In the genomic region with DNA sequence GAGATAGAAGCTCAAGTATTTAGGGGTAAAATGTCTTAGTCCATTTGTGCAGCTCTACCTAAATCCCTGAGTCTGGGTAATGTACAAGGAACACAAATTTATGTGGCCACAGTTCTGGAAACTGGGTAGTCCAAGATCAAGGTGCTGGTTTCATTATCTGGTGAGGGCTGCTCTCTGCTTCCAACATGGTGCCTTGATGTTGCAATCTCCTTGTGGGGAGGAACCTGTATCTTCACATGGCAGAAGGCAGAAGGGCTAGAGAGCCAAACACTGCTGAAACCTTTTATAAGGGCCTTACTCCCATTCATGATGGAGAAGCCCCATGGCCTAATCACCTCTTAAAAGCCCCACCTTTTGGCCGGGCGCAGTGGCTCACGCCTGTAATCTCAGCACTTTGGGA, we compare ENCODE assay signal across 17 cellular contexts. TPM values are rescaled to one million over a fixed set of nuclear protein-coding genes. Genes with fewer than 3 reads are reported as not detected.
DNase-seq lines count a peak whose midpoint lies in the region; ATAC-seq, FAIRE-seq and TF ChIP-seq lines count a peak whose summit lies in the region.
"Had no signal": no experiment of that assay in that cellular context is flagged by ENCODE, and none has a peak within 500 bp of the region (broad histone marks: within the 10 kb centered on the region; RNA-seq: fewer than 3 reads in every experiment).

No MANE protein-coding gene starts in this region.

- POLR2A ChIA-PET in HepG2 (lab: Yijun Ruan, JAX): no interaction called here

- no peak for FAIRE-seq in HepG2 (lab: Jason Lieb, UNC)
- FAIRE-seq: A204.1, GM12878, GM18507 had no signal

- H4K20me1 ChIP-seq in HepG2 (ENCODE audit: insufficient read depth, low read length): no peaks in the 10 kb centered on the region

- no peak for DNase-seq in HepG2 (ENCODE audit: low spot score)
- no peak for DNase-seq in right lobe of liver
- peak; percentile 67 for DNase-seq in NB4 (ENCODE audit: low read depth)
- DNase-seq in amniotic epithelial cell (ENCODE audit: low read depth): peak; percentile 28
- DNase-seq in posterior vena cava (ENCODE audit: low spot score): peak; percentile 11
- DNase-seq in HFFc6: no peak
- DNase-seq: C1 segment of cervical spinal cord; CD4-positive, alpha-beta memory T cell; DMS79; H7 had no signal

- peaks cover 11% of the 10 kb centered on the region for H3K4me1 Mint-ChIP-seq in HFFc6 (ENCODE audit: low read depth)

- H3K36me3 Mint-ChIP-seq in HFFc6 (ENCODE audit: low read depth): peaks cover 5% of the 10 kb centered on the region; the same call in 1 of the 2 replicates
- H3K36me3 Mint-ChIP-seq: IgD-negative memory B cell had no signal

- TF ChIP-seq POLR2A in HepG2 (IDR thresholded peaks at IDR 0.05; ENCODE audit: insufficient read depth in 1 of 2, low read depth in 2 of 2, low read length in 2 of 2) (no peak), right lobe of liver (IDR thresholded peaks at IDR 0.05) (no peak), NB4 (IDR thresholded peaks at IDR 0.05; ENCODE audit: extremely low read depth, insufficient read length) (no peak)

- in situ Hi-C loops in HepG2 (cut with HindIII; ENCODE audit: extremely low pct_ligation_motif_present, low pct_unique_long_range_greater_than_20kb): no loop called here

- no peak overlapping the region for H3K9ac ChIP-seq in HepG2 (ENCODE audit: insufficient read depth, low read depth, low read length)

- H3K4me3 ChIP-seq in HepG2 (replicated peaks in 1 of 3; ENCODE audit: insufficient read depth in 1 of 3, low read depth in 2 of 3, low read length in 3 of 3) (no peak overlapping the region), right lobe of liver (no peak overlapping the region), NB4 (ENCODE audit: low read depth, low read length) (no peak overlapping the region)
- H3K4me3 ChIP-seq: GM12878 had no signal

- no peaks in the 10 kb centered on the region for H3K9me3 ChIP-seq in HepG2 (ENCODE audit: low read length)
- no peaks in the 10 kb centered on the region for H3K9me3 ChIP-seq in right lobe of liver

- no peaks in the 10 kb centered on the region for H3K36me3 ChIP-seq in HepG2 (replicated peaks in 1 of 2; ENCODE audit: control insufficient read depth in 1 of 2, insufficient read depth in 2 of 2, low read length in 2 of 2)
- H3K36me3 ChIP-seq in right lobe of liver: peaks cover 0 to 9% (median 4%) of the 10 kb centered on the region in 4 donors

- CTCF ChIA-PET in HepG2 (lab: Yijun Ruan, JAX; ENCODE audit: low intra/inter-chr PET ratio, low total read pairs): no interaction called here

- H3K27ac Mint-ChIP-seq in HFFc6: no peak overlapping the region
- H3K27ac Mint-ChIP-seq: B cell; CD4-positive, alpha-beta memory T cell had no signal

- ATAC-seq in HepG2 (no peak), right lobe of liver (no peak), HG02588 (IDR thresholded peaks at IDR 0.05; ENCODE audit: unreplicated experiment) (no peak), HG03565 (IDR thresholded peaks at IDR 0.05; ENCODE audit: unreplicated experiment) (no peak)
- ATAC-seq: GM12878 had no signal

- H3K79me2 ChIP-seq in HepG2 (ENCODE audit: insufficient read depth, low read length): no peaks in the 10 kb centered on the region

- no TSS peak for BruUV-seq in HepG2 (replicated peaks; lab: Mats Ljungman, UMichigan)

- H3K9me3 Mint-ChIP-seq in HFFc6: no peaks in the 10 kb centered on the region
- H3K9me3 Mint-ChIP-seq: IgD-negative memory B cell had no signal

- no peaks in the 10 kb centered on the region for H3K27me3 ChIP-seq in HepG2 (ENCODE audit: control insufficient read depth in 1 of 2, insufficient read depth in 2 of 2, low read length in 2 of 2)
- no peaks in the 10 kb centered on the region for H3K27me3 ChIP-seq in right lobe of liver

- TF ChIP-seq CTCF in HepG2 (CRISPR knock-in tag; IDR thresholded peaks at IDR 0.05) (no peak), right lobe of liver (IDR thresholded peaks at IDR 0.05) (no peak), NB4 (IDR thresholded peaks at IDR 0.05; ENCODE audit: low read depth, low read length) (no peak), HFFc6 (IDR thresholded peaks at IDR 0.05) (no peak)

- H3K4me1 ChIP-seq in HepG2 (ENCODE audit: insufficient read depth, low read length) (peaks cover 22% of the 10 kb centered on the region), right lobe of liver (no peaks in the 10 kb centered on the region)

- no peak overlapping the region for H3K4me3 Mint-ChIP-seq in HFFc6
- H3K4me3 Mint-ChIP-seq: B cell; CD4-positive, alpha-beta memory T cell; IgD-negative memory B cell had no signal

- H3K27me3 Mint-ChIP-seq in HFFc6 (ENCODE audit: insufficient read depth): no peaks in the 10 kb centered on the region; the same call in none of the 2 replicates
- H3K27me3 Mint-ChIP-seq: B cell; CD4-positive, alpha-beta memory T cell; IgD-negative memory B cell had no signal

- no peak overlapping the region for H3K27ac ChIP-seq in HepG2 (ENCODE audit: extremely low read length, insufficient read depth, low read length)
- H3K27ac ChIP-seq in right lobe of liver: no peak overlapping the region

- intact Hi-C loops in HepG2 (cut with micrococcal nuclease; ENCODE audit: unreplicated experiment): no loop called here
- intact Hi-C loops in right lobe of liver (cut with DNase I): no loop called here
- intact Hi-C loops in posterior vena cava (cut with DNase I): no loop called here

- no peak overlapping the region for H2AFZ ChIP-seq in HepG2 (ENCODE audit: low read length)

- WGBS in HepG2 (ENCODE audit: low lambda C conversion rate): 97% methylated on average over 3 of the region's 3 CpGs
- WGBS in right lobe of liver (ENCODE audit: insufficient coverage, low coverage, low lambda C conversion rate, missing lambda C conversion rate): 80% methylated on average over 1 of the region's 3 CpGs

- TF ChIP-seq RAD21 in HepG2 (CRISPR knock-in tag; IDR thresholded peaks at IDR 0.05): no peak

- H3K4me2 ChIP-seq in HepG2 (ENCODE audit: low read depth, low read length): no peak overlapping the region

- TF ChIP-seq EP300 in HepG2 (IDR thresholded peaks at IDR 0.05; ENCODE audit: low read depth in 2 of 2, low read length in 2 of 2): no peak
- no peak for TF ChIP-seq EP300 in HepG2 (CRISPR knock-in tag; IDR thresholded peaks at IDR 0.05; ENCODE audit: borderline replicate concordance)

RNA-seq across cellular contexts. Expression of gene BAZ1B, which starts 8.7 kb away (rescaled TPM):
- total RNA-seq in HepG2 (2016; rRNA removed; fragmentation: Illumina TruSeq; extraction: Trizol): 69.4 and 93.4 TPM in 2 replicates
- 29.9 and 35.0 TPM in 2 replicates for total RNA-seq in HepG2 (2016; cell fraction: cytosol; rRNA removed; fragmentation: Illumina TruSeq; extraction: Trizol; ENCODE audit: low read depth)
- total RNA-seq in HepG2 (2016; cell fraction: insoluble cytoplasmic fraction; rRNA removed; fragmentation: Illumina TruSeq; extraction: Trizol): 68.0 and 83.9 TPM in 2 replicates
- total RNA-seq in HepG2 (2016; cell fraction: membrane; rRNA removed; fragmentation: Illumina TruSeq; extraction: Trizol): 26.8 and 29.8 TPM in 2 replicates
- 55.8 and 62.8 TPM in 2 replicates for total RNA-seq in HepG2 (2016; cell fraction: nucleus; rRNA removed; fragmentation: Illumina TruSeq; extraction: Trizol)
- polyA plus RNA-seq in HepG2 (2011; rRNA removed): 16.0 and 18.6 TPM in 2 replicates
- polyA plus RNA-seq in HepG2 (2011; cell fraction: cytosol; rRNA removed): 11.7 and 16.5 TPM in 2 replicates
- 12.5 and 14.6 TPM in 2 replicates for polyA plus RNA-seq in HepG2 (2011; cell fraction: nucleus; rRNA removed)
- 30.4 and 30.5 TPM in 2 replicates for polyA plus RNA-seq in HepG2 (2012)
- 2.1 and 2.4 TPM in 2 replicates for polyA plus RNA-seq in HepG2 (2016; cell fraction: cytosol; fragmentation: Illumina TruSeq; extraction: Trizol; ENCODE audit: low read depth)
- 54.0 and 59.8 TPM in 2 replicates for polyA plus RNA-seq in HepG2 (2016; cell fraction: insoluble cytoplasmic fraction; fragmentation: Illumina TruSeq; extraction: Trizol; ENCODE audit: low read depth)
- polyA plus RNA-seq in HepG2 (2016; cell fraction: membrane; fragmentation: Illumina TruSeq; extraction: Trizol; ENCODE audit: low read depth): 6.2 and 7.3 TPM in 2 replicates
- 62.5 and 70.0 TPM in 2 replicates for polyA plus RNA-seq in HepG2 (2016; cell fraction: nucleus; fragmentation: Illumina TruSeq; extraction: Trizol; ENCODE audit: insufficient read depth, low read depth)
- polyA minus RNA-seq in HepG2 (2011; rRNA and poly(A)+ RNA removed; ENCODE audit: low replicate concordance): 27.5 and 49.4 TPM in 2 replicates
- 27.1 and 30.7 TPM in 2 replicates for polyA minus RNA-seq in HepG2 (2011; cell fraction: cytosol; rRNA and poly(A)+ RNA removed)
- polyA minus RNA-seq in HepG2 (2011; cell fraction: nucleus; rRNA and poly(A)+ RNA removed): 31.3 and 44.1 TPM in 2 replicates
- 10 to 100 TPM; 19.3 to 26.2 (median 25.0) TPM for total RNA-seq in right lobe of liver
- 10 to 100 TPM; 43.5 to 50.6 TPM for total RNA-seq in posterior vena cava
- total RNA-seq in HFFc6 (2021; fragmentation: NEBNext Ultra II Directional; extraction: Animal tissue kit (Norgen Biotek cat#: 25700)): 10 to 100 TPM; 54.0 to 66.5 (median 63.8) TPM

RNA-seq across cellular contexts. Expression of gene BCL7B, which starts 26.7 kb away (rescaled TPM):
- total RNA-seq in HepG2 (2016; rRNA removed; fragmentation: Illumina TruSeq; extraction: Trizol): 22.1 and 24.3 TPM in 2 replicates
- 46.0 and 47.6 TPM in 2 replicates for total RNA-seq in HepG2 (2016; cell fraction: cytosol; rRNA removed; fragmentation: Illumina TruSeq; extraction: Trizol; ENCODE audit: low read depth)
- total RNA-seq in HepG2 (2016; cell fraction: insoluble cytoplasmic fraction; rRNA removed; fragmentation: Illumina TruSeq; extraction: Trizol): 17.6 and 24.7 TPM in 2 replicates
- total RNA-seq in HepG2 (2016; cell fraction: membrane; rRNA removed; fragmentation: Illumina TruSeq; extraction: Trizol): 71.6 and 76.1 TPM in 2 replicates
- 13.2 and 14.6 TPM in 2 replicates for total RNA-seq in HepG2 (2016; cell fraction: nucleus; rRNA removed; fragmentation: Illumina TruSeq; extraction: Trizol)
- polyA plus RNA-seq in HepG2 (2011; rRNA removed): 38.2 and 38.3 TPM in 2 replicates
- 26.3 and 36.9 TPM in 2 replicates for polyA plus RNA-seq in HepG2 (2011; cell fraction: cytosol; rRNA removed)
- 18.9 and 21.3 TPM in 2 replicates for polyA plus RNA-seq in HepG2 (2011; cell fraction: nucleus; rRNA removed)
- 17.2 and 21.1 TPM in 2 replicates for polyA plus RNA-seq in HepG2 (2012)
- polyA plus RNA-seq in HepG2 (2016; cell fraction: cytosol; fragmentation: Illumina TruSeq; extraction: Trizol; ENCODE audit: low read depth): 67.1 and 73.8 TPM in 2 replicates
- polyA plus RNA-seq in HepG2 (2016; cell fraction: insoluble cytoplasmic fraction; fragmentation: Illumina TruSeq; extraction: Trizol; ENCODE audit: low read depth): 26.5 and 34.4 TPM in 2 replicates
- 87.1 and 87.3 TPM in 2 replicates for polyA plus RNA-seq in HepG2 (2016; cell fraction: membrane; fragmentation: Illumina TruSeq; extraction: Trizol; ENCODE audit: low read depth)
- polyA plus RNA-seq in HepG2 (2016; cell fraction: nucleus; fragmentation: Illumina TruSeq; extraction: Trizol; ENCODE audit: insufficient read depth, low read depth): 31.2 and 33.1 TPM in 2 replicates
- polyA minus RNA-seq in HepG2 (2011; rRNA and poly(A)+ RNA removed; ENCODE audit: low replicate concordance): 47.1 and 98.7 TPM in 2 replicates
- 17.2 and 21.1 TPM in 2 replicates for polyA minus RNA-seq in HepG2 (2011; cell fraction: cytosol; rRNA and poly(A)+ RNA removed)
- polyA minus RNA-seq in HepG2 (2011; cell fraction: nucleus; rRNA and poly(A)+ RNA removed): 13.4 and 13.7 TPM in 2 replicates
- 10 to 100 TPM; 19.3 to 45.6 (median 21.3) TPM for total RNA-seq in right lobe of liver
- total RNA-seq in posterior vena cava: 10 to 100 TPM; 59.0 to 79.2 TPM
- 10 to 100 TPM; 46.7 to 58.1 (median 50.0) TPM for total RNA-seq in HFFc6 (2021; fragmentation: NEBNext Ultra II Directional; extraction: Animal tissue kit (Norgen Biotek cat#: 25700))

RNA-seq across cellular contexts. Expression of gene TBL2, which starts 47.6 kb away (rescaled TPM):
- total RNA-seq in HepG2 (2016; rRNA removed; fragmentation: Illumina TruSeq; extraction: Trizol): 17.7 and 47.2 TPM in 2 replicates
- total RNA-seq in HepG2 (2016; cell fraction: cytosol; rRNA removed; fragmentation: Illumina TruSeq; extraction: Trizol; ENCODE audit: low read depth): 15.6 and 16.0 TPM in 2 replicates
- 18.0 and 45.6 TPM in 2 replicates for total RNA-seq in HepG2 (2016; cell fraction: insoluble cytoplasmic fraction; rRNA removed; fragmentation: Illumina TruSeq; extraction: Trizol)
- total RNA-seq in HepG2 (2016; cell fraction: membrane; rRNA removed; fragmentation: Illumina TruSeq; extraction: Trizol): 19.6 and 21.4 TPM in 2 replicates
- total RNA-seq in HepG2 (2016; cell fraction: nucleus; rRNA removed; fragmentation: Illumina TruSeq; extraction: Trizol): 39.7 and 53.4 TPM in 2 replicates
- polyA plus RNA-seq in HepG2 (2011; rRNA removed): 43.4 and 51.8 TPM in 2 replicates
- polyA plus RNA-seq in HepG2 (2011; cell fraction: cytosol; rRNA removed): 34.9 and 60.3 TPM in 2 replicates
- 48.6 and 49.4 TPM in 2 replicates for polyA plus RNA-seq in HepG2 (2011; cell fraction: nucleus; rRNA removed)
- polyA plus RNA-seq in HepG2 (2012): 20.5 and 28.9 TPM in 2 replicates
- 5.7 and 6.6 TPM in 2 replicates for polyA plus RNA-seq in HepG2 (2016; cell fraction: cytosol; fragmentation: Illumina TruSeq; extraction: Trizol; ENCODE audit: low read depth)
- polyA plus RNA-seq in HepG2 (2016; cell fraction: insoluble cytoplasmic fraction; fragmentation: Illumina TruSeq; extraction: Trizol; ENCODE audit: low read depth): 12.8 and 15.1 TPM in 2 replicates
- polyA plus RNA-seq in HepG2 (2016; cell fraction: membrane; fragmentation: Illumina TruSeq; extraction: Trizol; ENCODE audit: low read depth): 8.4 and 11.1 TPM in 2 replicates
- polyA plus RNA-seq in HepG2 (2016; cell fraction: nucleus; fragmentation: Illumina TruSeq; extraction: Trizol; ENCODE audit: insufficient read depth, low read depth): 59.0 and 65.3 TPM in 2 replicates
- polyA minus RNA-seq in HepG2 (2011; rRNA and poly(A)+ RNA removed; ENCODE audit: low replicate concordance): 93.7 and 149 TPM in 2 replicates
- polyA minus RNA-seq in HepG2 (2011; cell fraction: cytosol; rRNA and poly(A)+ RNA removed): 63.0 and 87.1 TPM in 2 replicates
- polyA minus RNA-seq in HepG2 (2011; cell fraction: nucleus; rRNA and poly(A)+ RNA removed): 28.2 and 35.2 TPM in 2 replicates
- 10 to 100 TPM; 12.3 to 31.1 (median 16.6) TPM for total RNA-seq in right lobe of liver
- 10 to 100 TPM; 21.7 to 24.4 TPM for total RNA-seq in posterior vena cava
- 10 to 100 TPM; 34.3 to 48.1 (median 38.8) TPM for total RNA-seq in HFFc6 (2021; fragmentation: NEBNext Ultra II Directional; extraction: Animal tissue kit (Norgen Biotek cat#: 25700))

Comparison
In these comparisons a context has a peak if more than half of its experiments do, and no peak if none do; other contexts are left out.
1. DNase-seq: peak in NB4 (single experiment), amniotic epithelial cell (single experiment) and posterior vena cava (single experiment); none in HepG2 (single experiment), right lobe of liver (0 of 3) and HFFc6 (single experiment).